Comparison of ENCODE assay signal across 8 cellular contexts in the genomic region with DNA sequence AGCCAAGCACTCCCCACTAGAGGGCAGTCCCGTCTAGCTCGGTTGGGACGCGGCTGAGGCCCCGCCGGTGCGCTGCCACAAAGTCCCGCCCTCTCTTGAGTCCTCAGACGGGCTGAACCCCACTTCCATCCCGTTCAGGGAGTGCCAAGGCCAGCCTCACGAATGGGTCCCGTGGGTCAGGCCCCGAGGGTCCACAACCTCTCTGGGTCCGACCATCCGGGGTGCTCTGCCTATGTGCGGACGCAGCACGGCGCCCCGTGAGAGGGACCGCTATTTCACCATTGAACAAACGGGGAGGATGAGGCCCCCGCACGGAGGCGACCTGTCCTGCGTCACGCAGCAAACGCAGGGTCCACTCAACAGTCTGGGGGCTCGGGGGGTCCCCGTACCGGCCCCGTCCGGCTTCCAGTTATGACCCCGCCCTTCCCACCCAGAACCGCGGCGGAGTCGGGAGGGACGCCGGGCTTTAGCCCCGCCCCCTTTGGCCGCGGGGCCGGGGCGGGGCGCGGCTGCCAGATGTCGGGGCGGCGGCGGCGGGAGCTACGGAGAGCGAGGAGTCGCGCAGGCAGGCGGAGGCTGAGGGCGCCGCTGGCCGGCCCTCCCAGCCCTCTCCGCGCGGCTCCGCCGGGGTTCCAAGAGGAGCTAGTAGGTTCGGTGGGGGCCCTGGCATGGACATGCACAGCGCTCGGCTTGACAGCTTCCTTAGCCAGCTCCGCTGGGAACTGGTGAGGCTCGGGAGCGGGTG. TPM values are rescaled to one million over a fixed set of nuclear protein-coding genes. Genes with fewer than 3 reads are reported as not detected.
DNase-seq lines count a peak whose midpoint lies in the region; ATAC-seq and TF ChIP-seq lines count a peak whose summit lies in the region.

A gene (plus strand): TSS at position 543 of the 745 bp plus-strand sequence. CDS start 132 bp downstream, at position 675.

- peak within 1 kb of the TSS in 1 of 2 donors; percentile 62 for H3K9ac ChIP-seq in liver (ENCODE audit: low read depth in 1 of 2, low read length in 2 of 2)

- no peaks in the 10 kb centered on the region for H3K9me3 ChIP-seq in liver (ENCODE audit: control insufficient read depth in 4 of 4, low read length in 3 of 4)

- peaks cover 0 to 39% (median 5%) of the 10 kb centered on the region in 4 donors for H3K4me1 ChIP-seq in liver (ENCODE audit: control insufficient read depth in 4 of 4, insufficient read depth in 4 of 4, low read length in 3 of 4)

- under 1% methylated on average over 71 of the region's 71 CpGs for WGBS in liver

- intact Hi-C loops in dendritic cell treated with granulocyte-macrophage colony-stimulating factor and Interleukin-4, amounts not matched to agents 40 ng/mL and 50 ng/mL, for 4 days (cut with micrococcal nuclease) = loop anchor here (1.0 kb wide), 1 partner anchor 36 kb away; no protein-coding TSS in a partner anchor

- peak; percentile 92 to 96 for TF ChIP-seq RAD21 in liver (IDR thresholded peaks at IDR 0.05)

- H3K9me3 Mint-ChIP-seq in dendritic cell treated with granulocyte-macrophage colony-stimulating factor and Interleukin-4, amounts not matched to agents 40 ng/mL and 50 ng/mL, for 4 days = no peaks in the 10 kb centered on the region

- ATAC-seq in GM18907 (IDR thresholded peaks at IDR 0.05; ENCODE audit: unreplicated experiment) (peak; percentile 58), HG03159 (IDR thresholded peaks at IDR 0.05; ENCODE audit: unreplicated experiment) (peak; percentile 59)

- no peaks in the 10 kb centered on the region for H3K36me3 ChIP-seq in liver (ENCODE audit: control insufficient read depth in 4 of 4, insufficient read depth in 3 of 4, low read depth in 1 of 4, low read length in 3 of 4)

- TF ChIP-seq CTCF in liver (IDR thresholded peaks at IDR 0.05; ENCODE audit: low read depth, low read length, missing input control) = peak; percentile 83

- peak within 1 kb of the TSS; percentile 59 to 64 for H3K27ac ChIP-seq in liver (ENCODE audit: low read depth in 1 of 2, low read length in 2 of 2)

- peak within 1 kb of the TSS; percentile 81 to 96 (median 87) for H3K4me3 ChIP-seq in liver (ENCODE audit: low read depth in 1 of 3, low read length in 3 of 3)

- H3K27ac Mint-ChIP-seq in dendritic cell treated with granulocyte-macrophage colony-stimulating factor and Interleukin-4, amounts not matched to agents 40 ng/mL and 50 ng/mL, for 4 days = peak within 1 kb of the TSS; percentile 80

- no peaks in the 10 kb centered on the region for H3K27me3 ChIP-seq in liver (ENCODE audit: control insufficient read depth in 4 of 4, insufficient read depth in 4 of 4, low read length in 3 of 4)

- H3K36me3 Mint-ChIP-seq in dendritic cell treated with granulocyte-macrophage colony-stimulating factor and Interleukin-4, amounts not matched to agents 40 ng/mL and 50 ng/mL, for 4 days (ENCODE audit: low read depth) = peaks cover 9% of the 10 kb centered on the region

- peaks cover 51% of the 10 kb centered on the region for H3K4me1 Mint-ChIP-seq in dendritic cell treated with granulocyte-macrophage colony-stimulating factor and Interleukin-4, amounts not matched to agents 40 ng/mL and 50 ng/mL, for 4 days (ENCODE audit: low read depth)

- H3K4me3 Mint-ChIP-seq in dendritic cell treated with granulocyte-macrophage colony-stimulating factor and Interleukin-4, amounts not matched to agents 40 ng/mL and 50 ng/mL, for 4 days = peak within 1 kb of the TSS; percentile 84

- DNase-seq in AG20443 (ENCODE audit: low spot score) (peak; percentile 96), NCI-H510A treated with DMSO at 0.1 percent for 48 hours (lab: John Stamatoyannopoulos, UW) (peak; percentile 60)
- DNase-seq in activated CD4-positive, alpha-beta T cell treated with anti-CD3 and anti-CD28 coated beads, Interleukin-2, amount 50 U/mL, for 1 hour = peak; percentile 87
- peak; percentile 86 for DNase-seq in stimulated activated CD4-positive, alpha-beta T cell treated with anti-CD3 and anti-CD28 coated beads, Interleukin-4, amount 100 ng/mL, for 1 hour

- peaks cover 27% of the 10 kb centered on the region for H3K27me3 Mint-ChIP-seq in dendritic cell treated with granulocyte-macrophage colony-stimulating factor and Interleukin-4, amounts not matched to agents 40 ng/mL and 50 ng/mL, for 4 days

TF ChIP-seq in liver, 16 proteins besides CTCF, POLR2A, EP300 and RAD21:
- TF ChIP-seq NR2F2 (IDR thresholded peaks at IDR 0.05) (no peak), JUND (IDR thresholded peaks at IDR 0.05) (no peak), RXRA (IDR thresholded peaks at IDR 0.05) (no peak), GABPA (IDR thresholded peaks at IDR 0.05 in 1 of 2, conservative IDR thresholded peaks at IDR 0.05 in 1 of 2) (no peak), FOXA1 (IDR thresholded peaks at IDR 0.05) (no peak), HNF4A (conservative IDR thresholded peaks at IDR 0.05) (no peak), FOXA2 (IDR thresholded peaks at IDR 0.05) (no peak), SP1 (IDR thresholded peaks at IDR 0.05) (no peak)
- TF ChIP-seq, protein P1, sequence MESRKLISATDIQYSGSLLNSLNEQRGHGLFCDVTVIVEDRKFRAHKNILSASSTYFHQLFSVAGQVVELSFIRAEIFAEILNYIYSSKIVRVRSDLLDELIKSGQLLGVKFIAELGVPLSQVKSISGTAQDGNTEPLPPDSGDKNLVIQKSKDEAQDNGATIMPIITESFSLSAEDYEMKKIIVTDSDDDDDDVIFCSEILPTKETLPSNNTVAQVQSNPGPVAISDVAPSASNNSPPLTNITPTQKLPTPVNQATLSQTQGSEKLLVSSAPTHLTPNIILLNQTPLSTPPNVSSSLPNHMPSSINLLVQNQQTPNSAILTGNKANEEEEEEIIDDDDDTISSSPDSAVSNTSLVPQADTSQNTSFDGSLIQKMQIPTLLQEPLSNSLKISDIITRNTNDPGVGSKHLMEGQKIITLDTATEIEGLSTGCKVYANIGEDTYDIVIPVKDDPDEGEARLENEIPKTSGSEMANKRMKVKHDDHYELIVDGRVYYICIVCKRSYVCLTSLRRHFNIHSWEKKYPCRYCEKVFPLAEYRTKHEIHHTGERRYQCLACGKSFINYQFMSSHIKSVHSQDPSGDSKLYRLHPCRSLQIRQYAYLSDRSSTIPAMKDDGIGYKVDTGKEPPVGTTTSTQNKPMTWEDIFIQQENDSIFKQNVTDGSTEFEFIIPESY (IDR thresholded peaks at IDR 0.05) = no peak
- TF ChIP-seq, protein P2, sequence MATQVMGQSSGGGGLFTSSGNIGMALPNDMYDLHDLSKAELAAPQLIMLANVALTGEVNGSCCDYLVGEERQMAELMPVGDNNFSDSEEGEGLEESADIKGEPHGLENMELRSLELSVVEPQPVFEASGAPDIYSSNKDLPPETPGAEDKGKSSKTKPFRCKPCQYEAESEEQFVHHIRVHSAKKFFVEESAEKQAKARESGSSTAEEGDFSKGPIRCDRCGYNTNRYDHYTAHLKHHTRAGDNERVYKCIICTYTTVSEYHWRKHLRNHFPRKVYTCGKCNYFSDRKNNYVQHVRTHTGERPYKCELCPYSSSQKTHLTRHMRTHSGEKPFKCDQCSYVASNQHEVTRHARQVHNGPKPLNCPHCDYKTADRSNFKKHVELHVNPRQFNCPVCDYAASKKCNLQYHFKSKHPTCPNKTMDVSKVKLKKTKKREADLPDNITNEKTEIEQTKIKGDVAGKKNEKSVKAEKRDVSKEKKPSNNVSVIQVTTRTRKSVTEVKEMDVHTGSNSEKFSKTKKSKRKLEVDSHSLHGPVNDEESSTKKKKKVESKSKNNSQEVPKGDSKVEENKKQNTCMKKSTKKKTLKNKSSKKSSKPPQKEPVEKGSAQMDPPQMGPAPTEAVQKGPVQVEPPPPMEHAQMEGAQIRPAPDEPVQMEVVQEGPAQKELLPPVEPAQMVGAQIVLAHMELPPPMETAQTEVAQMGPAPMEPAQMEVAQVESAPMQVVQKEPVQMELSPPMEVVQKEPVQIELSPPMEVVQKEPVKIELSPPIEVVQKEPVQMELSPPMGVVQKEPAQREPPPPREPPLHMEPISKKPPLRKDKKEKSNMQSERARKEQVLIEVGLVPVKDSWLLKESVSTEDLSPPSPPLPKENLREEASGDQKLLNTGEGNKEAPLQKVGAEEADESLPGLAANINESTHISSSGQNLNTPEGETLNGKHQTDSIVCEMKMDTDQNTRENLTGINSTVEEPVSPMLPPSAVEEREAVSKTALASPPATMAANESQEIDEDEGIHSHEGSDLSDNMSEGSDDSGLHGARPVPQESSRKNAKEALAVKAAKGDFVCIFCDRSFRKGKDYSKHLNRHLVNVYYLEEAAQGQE (IDR thresholded peaks at IDR 0.05) = no peak

RNA-seq across cellular contexts. Expression of the gene that starts here (rescaled TPM):
- total RNA-seq in liver = 1 to 10 TPM in 1 of 2 donors, under 1 TPM in 1; 0.84 to 4.2 TPM
- 1 to 10 TPM; 1.2 TPM for polyA plus RNA-seq in liver

Comparison
In these comparisons a context has a peak if more than half of its experiments do, and no peak if none do; other contexts are left out.
1. Peak in every context shown above with its lines: DNase-seq, ATAC-seq, H3K4me3 ChIP-seq and H3K27ac ChIP-seq.